Comparison of ENCODE assay signal across 10 cellular contexts in genomic region chr14:68955164-68955921, GRCh38. TPM values are rescaled to one million over a fixed set of nuclear protein-coding genes. Genes with fewer than 3 reads are reported as not detected.
DNase-seq lines count a peak whose midpoint lies in the region; ATAC-seq and TF ChIP-seq lines count a peak whose summit lies in the region.
"Had no signal": no experiment of that assay in that cellular context is flagged by ENCODE, and none has a peak within 500 bp of the region (broad histone marks: within the 10 kb centered on the region; RNA-seq: fewer than 3 reads in every experiment).

No MANE protein-coding gene starts in this region.

- H2AFZ ChIP-seq in GM23338, result no peak overlapping the region

- DNase-seq in GM23338 (ENCODE audit: low spot score) (no peak), right cardiac atrium (peak in 1 of 3 donors; percentile 54), gastrocnemius medialis (peak in 1 of 2 donors; percentile 39), NCI-H2081 treated with DMSO at 0.1 percent for 48 hours (lab: John Stamatoyannopoulos, UW) (no peak), hippocampal formation (lab: John Stamatoyannopoulos, UW) (no peak)
- DNase-seq in activated naive CD8-positive, alpha-beta T cell treated with anti-CD3 and anti-CD28 coated beads for 36 hours, result no peak
- DNase-seq in stimulated activated CD4-positive, alpha-beta T cell treated with anti-CD3 and anti-CD28 coated beads, Interleukin-2, amount 100 ng/mL, for 48 hours, result no peak
- DNase-seq: natural killer cell, NCI-H1417 treated with DMSO at 0.1 percent for 48 hours had no signal

- H3K9me3 Mint-ChIP-seq in GM23338, result no peaks in the 10 kb centered on the region
- peaks cover 2% of the 10 kb centered on the region for H3K9me3 Mint-ChIP-seq in activated naive CD8-positive, alpha-beta T cell treated with anti-CD3 and anti-CD28 coated beads for 36 hours
- H3K9me3 Mint-ChIP-seq: natural killer cell had no signal

- peaks cover 57% of the 10 kb centered on the region for H3K4me1 Mint-ChIP-seq in GM23338
- H3K4me1 Mint-ChIP-seq in activated naive CD8-positive, alpha-beta T cell treated with anti-CD3 and anti-CD28 coated beads for 36 hours, result peaks cover 91% of the 10 kb centered on the region

- H3K79me2 ChIP-seq in GM23338 (replicated peaks; ENCODE audit: insufficient read depth), result peaks cover 100% of the 10 kb centered on the region

- TF ChIP-seq CTCF in GM23338 (conservative IDR thresholded peaks at IDR 0.05; ENCODE audit: low read depth in 2 of 2) (no peak), gastrocnemius medialis (IDR thresholded peaks at IDR 0.05 in 4 of 5, conservative IDR thresholded peaks at IDR 0.05 in 1 of 5) (no peak)

- H3K36me3 ChIP-seq in GM23338 (ENCODE audit: insufficient read depth), result no peaks in the 10 kb centered on the region
- H3K36me3 ChIP-seq in gastrocnemius medialis, result no peaks in the 10 kb centered on the region

- peaks cover 75% of the 10 kb centered on the region for H4K20me1 ChIP-seq in GM23338 (replicated peaks; ENCODE audit: insufficient read depth)

- H3K27me3 Mint-ChIP-seq in GM23338 (ENCODE audit: insufficient read depth, low read depth, poor library complexity), result peaks cover 8% of the 10 kb centered on the region
- no peaks in the 10 kb centered on the region for H3K27me3 Mint-ChIP-seq in activated naive CD8-positive, alpha-beta T cell treated with anti-CD3 and anti-CD28 coated beads for 36 hours

- no peak overlapping the region for H3K4me3 Mint-ChIP-seq in GM23338
- peak overlapping the region; percentile 38 for H3K4me3 Mint-ChIP-seq in activated naive CD8-positive, alpha-beta T cell treated with anti-CD3 and anti-CD28 coated beads for 36 hours
- H3K4me3 Mint-ChIP-seq: natural killer cell had no signal

- H3F3A ChIP-seq in GM23338 (replicated peaks; ENCODE audit: low read depth), result no peaks in the 10 kb centered on the region

- H3K36me3 Mint-ChIP-seq in GM23338 (ENCODE audit: low read depth), result peaks cover 37% of the 10 kb centered on the region
- peaks cover 43% of the 10 kb centered on the region for H3K36me3 Mint-ChIP-seq in activated naive CD8-positive, alpha-beta T cell treated with anti-CD3 and anti-CD28 coated beads for 36 hours
- H3K36me3 Mint-ChIP-seq: natural killer cell had no signal

- TF ChIP-seq POLR2A in gastrocnemius medialis (IDR thresholded peaks at IDR 0.05), result no peak

- H3K27ac ChIP-seq in GM23338 (ENCODE audit: low read depth) (no peak overlapping the region), right cardiac atrium (ENCODE audit: low read length) (peak overlapping the region; percentile 45), gastrocnemius medialis (peak overlapping the region in 3 of 4 donors; percentile 19 to 64 (median 40))

- H3K4me2 ChIP-seq in GM23338, result 0 out of 2 replicates have a peak overlapping the region, but pooled peaks have one; percentile 12

- intact Hi-C loops in right cardiac atrium (cut with DNase I) (no loop called here), gastrocnemius medialis (cut with DNase I; ENCODE audit: low total_unique reads) (no loop called here)

- H3K4me1 ChIP-seq in GM23338 (ENCODE audit: insufficient read depth) (peaks cover 30% of the 10 kb centered on the region), right cardiac atrium (ENCODE audit: control insufficient read depth, insufficient read depth, low read length) (peaks cover 47% of the 10 kb centered on the region), gastrocnemius medialis (peaks cover 36 to 50% of the 10 kb centered on the region in 2 donors)

- 38% methylated on average over 11 of the region's 11 CpGs for WGBS in right cardiac atrium

- H3K27me3 ChIP-seq in GM23338 (ENCODE audit: insufficient read depth), result no peaks in the 10 kb centered on the region
- no peaks in the 10 kb centered on the region for H3K27me3 ChIP-seq in right cardiac atrium (ENCODE audit: control insufficient read depth, insufficient read depth)
- H3K27me3 ChIP-seq in gastrocnemius medialis, result no peaks in the 10 kb centered on the region

- peak overlapping the region; percentile 56; the same call in 1 of the 2 replicates for H3K27ac Mint-ChIP-seq in GM23338
- peak overlapping the region; percentile 91 for H3K27ac Mint-ChIP-seq in activated naive CD8-positive, alpha-beta T cell treated with anti-CD3 and anti-CD28 coated beads for 36 hours
- H3K27ac Mint-ChIP-seq: natural killer cell had no signal

- no peaks in the 10 kb centered on the region for H3K9me3 ChIP-seq in right cardiac atrium (ENCODE audit: control insufficient read depth, low read length)
- H3K9me3 ChIP-seq in gastrocnemius medialis, result no peaks in the 10 kb centered on the region

- H3K9me2 ChIP-seq in GM23338 (ENCODE audit: insufficient read depth), result no peaks in the 10 kb centered on the region

- in situ Hi-C loops in gastrocnemius medialis (cut with MboI; ENCODE audit: low sequenced_read_pairs in 4 of 4), result no loop called here

- H3K4me3 ChIP-seq in GM23338 (no peak overlapping the region), right cardiac atrium (ENCODE audit: low read length) (no peak overlapping the region), gastrocnemius medialis (no peak overlapping the region)

- ATAC-seq in GM23338, result no peak
- ATAC-seq in right cardiac atrium, result peak; percentile 9 to 17
- ATAC-seq in gastrocnemius medialis, result peak in 1 of 2 donors; percentile 31
- no peak for ATAC-seq in HG02852 (IDR thresholded peaks at IDR 0.05; ENCODE audit: unreplicated experiment)
- ATAC-seq: natural killer cell had no signal

TF ChIP-seq in GM23338, 12 proteins besides CTCF, POLR2A, EP300 and RAD21 (continues in another document):
- TF ChIP-seq CREB1 (CRISPR knock-in tag; IDR thresholded peaks at IDR 0.05; ENCODE audit: low read depth) (no peak), ZNF331 (CRISPR knock-in tag; IDR thresholded peaks at IDR 0.05; ENCODE audit: low read depth) (no peak), POLR2AphosphoS5 (IDR thresholded peaks at IDR 0.05; ENCODE audit: low read depth) (no peak), EZH2phosphoT487 (IDR thresholded peaks at IDR 0.05; ENCODE audit: unreplicated experiment) (no peak), ZNF114 (CRISPR knock-in tag; IDR thresholded peaks at IDR 0.05) (no peak), NANOG (IDR thresholded peaks at IDR 0.05; ENCODE audit: borderline replicate concordance) (no peak)
- TF ChIP-seq, protein P1, sequence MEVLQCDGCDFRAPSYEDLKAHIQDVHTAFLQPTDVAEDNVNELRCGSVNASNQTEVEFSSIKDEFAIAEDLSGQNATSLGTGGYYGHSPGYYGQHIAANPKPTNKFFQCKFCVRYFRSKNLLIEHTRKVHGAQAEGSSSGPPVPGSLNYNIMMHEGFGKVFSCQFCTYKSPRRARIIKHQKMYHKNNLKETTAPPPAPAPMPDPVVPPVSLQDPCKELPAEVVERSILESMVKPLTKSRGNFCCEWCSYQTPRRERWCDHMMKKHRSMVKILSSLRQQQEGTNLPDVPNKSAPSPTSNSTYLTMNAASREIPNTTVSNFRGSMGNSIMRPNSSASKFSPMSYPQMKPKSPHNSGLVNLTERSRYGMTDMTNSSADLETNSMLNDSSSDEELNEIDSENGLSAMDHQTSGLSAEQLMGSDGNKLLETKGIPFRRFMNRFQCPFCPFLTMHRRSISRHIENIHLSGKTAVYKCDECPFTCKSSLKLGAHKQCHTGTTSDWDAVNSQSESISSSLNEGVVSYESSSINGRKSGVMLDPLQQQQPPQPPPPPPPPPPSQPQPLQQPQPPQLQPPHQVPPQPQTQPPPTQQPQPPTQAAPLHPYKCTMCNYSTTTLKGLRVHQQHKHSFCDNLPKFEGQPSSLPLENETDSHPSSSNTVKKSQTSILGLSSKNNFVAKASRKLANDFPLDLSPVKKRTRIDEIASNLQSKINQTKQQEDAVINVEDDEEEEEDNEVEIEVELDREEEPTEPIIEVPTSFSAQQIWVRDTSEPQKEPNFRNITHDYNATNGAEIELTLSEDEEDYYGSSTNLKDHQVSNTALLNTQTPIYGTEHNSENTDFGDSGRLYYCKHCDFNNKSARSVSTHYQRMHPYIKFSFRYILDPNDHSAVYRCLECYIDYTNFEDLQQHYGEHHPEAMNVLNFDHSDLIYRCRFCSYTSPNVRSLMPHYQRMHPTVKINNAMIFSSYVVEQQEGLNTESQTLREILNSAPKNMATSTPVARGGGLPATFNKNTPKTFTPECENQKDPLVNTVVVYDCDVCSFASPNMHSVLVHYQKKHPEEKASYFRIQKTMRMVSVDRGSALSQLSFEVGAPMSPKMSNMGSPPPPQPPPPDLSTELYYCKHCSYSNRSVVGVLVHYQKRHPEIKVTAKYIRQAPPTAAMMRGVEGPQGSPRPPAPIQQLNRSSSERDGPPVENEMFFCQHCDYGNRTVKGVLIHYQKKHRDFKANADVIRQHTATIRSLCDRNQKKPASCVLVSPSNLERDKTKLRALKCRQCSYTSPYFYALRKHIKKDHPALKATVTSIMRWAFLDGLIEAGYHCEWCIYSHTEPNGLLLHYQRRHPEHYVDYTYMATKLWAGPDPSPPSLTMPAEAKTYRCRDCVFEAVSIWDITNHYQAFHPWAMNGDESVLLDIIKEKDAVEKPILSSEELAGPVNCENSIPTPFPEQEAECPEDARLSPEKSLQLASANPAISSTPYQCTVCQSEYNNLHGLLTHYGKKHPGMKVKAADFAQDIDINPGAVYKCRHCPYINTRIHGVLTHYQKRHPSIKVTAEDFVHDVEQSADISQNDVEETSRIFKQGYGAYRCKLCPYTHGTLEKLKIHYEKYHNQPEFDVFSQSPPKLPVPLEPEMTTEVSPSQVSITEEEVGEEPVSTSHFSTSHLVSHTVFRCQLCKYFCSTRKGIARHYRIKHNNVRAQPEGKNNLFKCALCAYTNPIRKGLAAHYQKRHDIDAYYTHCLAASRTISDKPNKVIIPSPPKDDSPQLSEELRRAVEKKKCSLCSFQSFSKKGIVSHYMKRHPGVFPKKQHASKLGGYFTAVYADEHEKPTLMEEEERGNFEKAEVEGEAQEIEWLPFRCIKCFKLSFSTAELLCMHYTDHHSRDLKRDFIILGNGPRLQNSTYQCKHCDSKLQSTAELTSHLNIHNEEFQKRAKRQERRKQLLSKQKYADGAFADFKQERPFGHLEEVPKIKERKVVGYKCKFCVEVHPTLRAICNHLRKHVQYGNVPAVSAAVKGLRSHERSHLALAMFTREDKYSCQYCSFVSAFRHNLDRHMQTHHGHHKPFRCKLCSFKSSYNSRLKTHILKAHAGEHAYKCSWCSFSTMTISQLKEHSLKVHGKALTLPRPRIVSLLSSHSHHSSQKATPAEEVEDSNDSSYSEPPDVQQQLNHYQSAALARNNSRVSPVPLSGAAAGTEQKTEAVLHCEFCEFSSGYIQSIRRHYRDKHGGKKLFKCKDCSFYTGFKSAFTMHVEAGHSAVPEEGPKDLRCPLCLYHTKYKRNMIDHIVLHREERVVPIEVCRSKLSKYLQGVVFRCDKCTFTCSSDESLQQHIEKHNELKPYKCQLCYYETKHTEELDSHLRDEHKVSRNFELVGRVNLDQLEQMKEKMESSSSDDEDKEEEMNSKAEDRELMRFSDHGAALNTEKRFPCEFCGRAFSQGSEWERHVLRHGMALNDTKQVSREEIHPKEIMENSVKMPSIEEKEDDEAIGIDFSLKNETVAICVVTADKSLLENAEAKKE (CRISPR knock-in tag; IDR thresholded peaks at IDR 0.05), result no peak

RNA-seq across cellular contexts. Expression of gene ACTN1, which starts 23.8 kb away (rescaled TPM):
- total RNA-seq in GM23338 (2014; rRNA removed; shearing (Covaris generic)), result 257 and 280 TPM in 2 replicates
- 121 and 129 TPM in 2 replicates for polyA plus RNA-seq in GM23338 (2016; fragmentation: Nextera tagmentation; extraction: Ambion mirVana)
- 100 to 1,000 TPM; 171 to 177 TPM for total RNA-seq in activated naive CD8-positive, alpha-beta T cell treated with anti-CD3 and anti-CD28 coated beads for 36 hours
- total RNA-seq in right cardiac atrium, result 100 to 1,000 TPM; 133 to 305 (median 171) TPM
- polyA plus RNA-seq in right cardiac atrium, result 80.5 TPM
- total RNA-seq in gastrocnemius medialis, result 10 to 100 TPM; 10.0 to 17.3 (median 14.1) TPM

Comparison
In these comparisons a context has a peak if more than half of its experiments do, and no peak if none do; other contexts are left out.
1. ATAC-seq: peak in right cardiac atrium (2 of 2); none in GM23338 (single experiment) and HG02852 (single experiment).
2. RNA of gene ACTN1, which starts 23.8 kb away (total RNA-seq): 257 to 280 TPM in GM23338, 133 to 305 TPM in right cardiac atrium and 171 to 177 TPM in activated naive CD8-positive, alpha-beta T cell treated with anti-CD3 and anti-CD28 coated beads for 36 hours; 10.0 to 17.3 TPM in gastrocnemius medialis; every median in the first group is over 4 times any median in the second.